ENCODE assay signal across 1 cellular context in genomic region chr2:241701155-241701404, GRCh38.
TF ChIP-seq lines count a peak whose summit lies in the region.

No MANE protein-coding gene starts in this region.

TF ChIP-seq in HepG2, 621 proteins besides CTCF, POLR2A, EP300 and RAD21 (continues in another document):
- 0 out of 2 replicates have a peak, but pooled peaks have one; percentile 12 for TF ChIP-seq MZF1 (CRISPR knock-in tag; IDR thresholded peaks at IDR 0.05; ENCODE audit: borderline replicate concordance)
- 0 out of 2 replicates have a peak, but pooled peaks have one; percentile 68 for TF ChIP-seq SMAD9 (CRISPR knock-in tag; IDR thresholded peaks at IDR 0.05)
- TF ChIP-seq MNT (IDR thresholded peaks at IDR 0.05), result peak; percentile 58; the same call in 1 of the 2 replicates
- TF ChIP-seq RARA (CRISPR knock-in tag; IDR thresholded peaks at IDR 0.05), result no peak
- peak; percentile 20 for TF ChIP-seq FOSL2 (CRISPR knock-in tag; IDR thresholded peaks at IDR 0.05)
- TF ChIP-seq PHF20 (CRISPR knock-in tag; IDR thresholded peaks at IDR 0.05), result no peak
- 0 out of 2 replicates have a peak, but pooled peaks have one; percentile 69 for TF ChIP-seq ZNF224 (CRISPR knock-in tag; IDR thresholded peaks at IDR 0.05)
- peak; percentile 93 for TF ChIP-seq ARID2 (CRISPR knock-in tag; IDR thresholded peaks at IDR 0.05; ENCODE audit: borderline replicate concordance)
- peak; percentile 14; the same call in 1 of the 2 replicates for TF ChIP-seq ZBTB14 (CRISPR knock-in tag; IDR thresholded peaks at IDR 0.05)
- peak; percentile 92; the same call in 1 of the 2 replicates for TF ChIP-seq ZNF615 (CRISPR knock-in tag; IDR thresholded peaks at IDR 0.05; ENCODE audit: borderline replicate concordance)
- peak; percentile 53; the same call in 1 of the 2 replicates for TF ChIP-seq ZNF362 (CRISPR knock-in tag; IDR thresholded peaks at IDR 0.05; ENCODE audit: borderline replicate concordance)
- peak; percentile 79 for TF ChIP-seq ZNF335 (CRISPR knock-in tag; IDR thresholded peaks at IDR 0.05)
- TF ChIP-seq PRPF4 (IDR thresholded peaks at IDR 0.05; ENCODE audit: low read depth, low read length, poor library complexity, severe bottlenecking), result no peak
- 0 out of 2 replicates have a peak, but pooled peaks have one; percentile 30 for TF ChIP-seq ZBTB26 (CRISPR knock-in tag; IDR thresholded peaks at IDR 0.05; ENCODE audit: borderline replicate concordance)
- TF ChIP-seq KMT2A (CRISPR knock-in tag; IDR thresholded peaks at IDR 0.05), result no peak
- no peak for TF ChIP-seq ZNF496 (CRISPR knock-in tag; IDR thresholded peaks at IDR 0.05; ENCODE audit: insufficient replicate concordance)
- no peak for TF ChIP-seq PCBP2 (optimal IDR thresholded peaks at IDR 0.05; ENCODE audit: low read depth, low read length, poor library complexity, severe bottlenecking)
- peak; percentile 37; the same call in 1 of the 2 replicates for TF ChIP-seq USF2 (IDR thresholded peaks at IDR 0.05; ENCODE audit: low read depth, low read length)
- no peak for TF ChIP-seq USF2 (CRISPR knock-in tag; IDR thresholded peaks at IDR 0.05; ENCODE audit: borderline replicate concordance)
- TF ChIP-seq ZNF557 (CRISPR knock-in tag; IDR thresholded peaks at IDR 0.05), result 0 out of 2 replicates have a peak, but pooled peaks have one; percentile 62
- peak; percentile 22 for TF ChIP-seq SKI (IDR thresholded peaks at IDR 0.05; ENCODE audit: partially characterized antibody)
- no peak for TF ChIP-seq LCORL (IDR thresholded peaks at IDR 0.05)
- TF ChIP-seq LCORL (CRISPR knock-in tag; IDR thresholded peaks at IDR 0.05), result no peak; the same call in 1 of the 2 replicates
- peak; percentile 46; the same call in 1 of the 2 replicates for TF ChIP-seq DRAP1 (CRISPR knock-in tag; IDR thresholded peaks at IDR 0.05)
- no peak for TF ChIP-seq TFAP4 (IDR thresholded peaks at IDR 0.05; ENCODE audit: borderline replicate concordance, low read depth)
- no peak for TF ChIP-seq NR2F2 (IDR thresholded peaks at IDR 0.05; ENCODE audit: borderline replicate concordance, low read depth)
- TF ChIP-seq ZNF703 (CRISPR knock-in tag; IDR thresholded peaks at IDR 0.05; ENCODE audit: borderline replicate concordance), result no peak; the same call in 1 of the 2 replicates
- 0 out of 2 replicates have a peak, but pooled peaks have one; percentile 84 for TF ChIP-seq ZC3H13 (CRISPR knock-in tag; IDR thresholded peaks at IDR 0.05)
- TF ChIP-seq FOXA1 (IDR thresholded peaks at IDR 0.05), result no peak
- 0 out of 2 replicates have a peak, but pooled peaks have one; percentile 6 for TF ChIP-seq FOXA1 (CRISPR knock-in tag; IDR thresholded peaks at IDR 0.05)
- no peak for TF ChIP-seq ZBTB1 (CRISPR knock-in tag; IDR thresholded peaks at IDR 0.05; ENCODE audit: borderline replicate concordance)
- TF ChIP-seq ZBTB25 (CRISPR knock-in tag; IDR thresholded peaks at IDR 0.05), result no peak; the same call in 1 of the 2 replicates
- TF ChIP-seq CREBL2 (CRISPR knock-in tag; IDR thresholded peaks at IDR 0.05; ENCODE audit: borderline replicate concordance), result 0 out of 2 replicates have a peak, but pooled peaks have one; percentile 44
- 0 out of 2 replicates have a peak, but pooled peaks have one; percentile 75 for TF ChIP-seq HINFP (CRISPR knock-in tag; IDR thresholded peaks at IDR 0.05; ENCODE audit: low read depth)
- no peak for TF ChIP-seq PHB2 (IDR thresholded peaks at IDR 0.05; ENCODE audit: partially characterized antibody)
- TF ChIP-seq SMC3 (IDR thresholded peaks at IDR 0.05; ENCODE audit: low read length), result peak; percentile 10; the same call in 1 of the 2 replicates
- no peak for TF ChIP-seq KAT8 (CRISPR knock-in tag; IDR thresholded peaks at IDR 0.05)
- 0 out of 2 replicates have a peak, but pooled peaks have one; percentile 62 for TF ChIP-seq ZNF598 (CRISPR knock-in tag; IDR thresholded peaks at IDR 0.05; ENCODE audit: borderline replicate concordance)
- TF ChIP-seq KDM5A (IDR thresholded peaks at IDR 0.05; ENCODE audit: borderline replicate concordance, low read length), result peak; percentile 73; the same call in 1 of the 2 replicates
- peak; percentile 67; the same call in 1 of the 2 replicates for TF ChIP-seq HDAC2 (CRISPR knock-in tag; IDR thresholded peaks at IDR 0.05)
- TF ChIP-seq ELF1 (CRISPR knock-in tag; IDR thresholded peaks at IDR 0.05), result no peak
- 0 out of 2 replicates have a peak, but pooled peaks have one; percentile 71 for TF ChIP-seq YEATS2 (CRISPR knock-in tag; IDR thresholded peaks at IDR 0.05; ENCODE audit: borderline replicate concordance)
- peak; percentile 68 for TF ChIP-seq TEAD3 (CRISPR knock-in tag; optimal IDR thresholded peaks at IDR 0.05; ENCODE audit: borderline replicate concordance)
- no peak for TF ChIP-seq ARHGAP35 (CRISPR knock-in tag; IDR thresholded peaks at IDR 0.05; ENCODE audit: borderline replicate concordance)
- TF ChIP-seq SKIL (CRISPR knock-in tag; IDR thresholded peaks at IDR 0.05; ENCODE audit: borderline replicate concordance), result 0 out of 2 replicates have a peak, but pooled peaks have one; percentile 44
